21 cellular contexts compared by ENCODE assay signal in genomic region chr20:60113771-60114170, GRCh38.
"Had no signal": no experiment of that assay in that cellular context is flagged by ENCODE, and none has a peak within 500 bp of the region (broad histone marks: within the 10 kb centered on the region; RNA-seq: fewer than 3 reads in every experiment).

No MANE protein-coding gene starts in this region.

- H3K27me3 ChIP-seq: suprapubic skin had no signal

- DNase-seq: activated CD4-positive, alpha-beta memory T cell treated with anti-CD3 and anti-CD28 coated beads, Interleukin-2, amount 10 ng/mL, durations not matched to agents 7 days and 5 days; activated CD4-positive, alpha-beta T cell treated with anti-CD3 and anti-CD28 coated beads for 48 hours; activated CD4-positive, CD25-positive, alpha-beta regulatory T cell; activated naive CD4-positive, alpha-beta T cell treated with Interleukin-2 at 50 U/mL for 16 hours; activated naive CD8-positive, alpha-beta T cell treated with anti-CD3 and anti-CD28 coated beads, Interleukin-2, amount 10 ng/mL, durations not matched to agents 7 days and 5 days; activated T-cell treated with anti-CD3 and anti-CD28 coated beads, Interleukin-2, amount 50 U/mL, for 24 hours; body of pancreas; erythroblast; foreskin melanocyte; glutamatergic neuron; hypothalamus; islet precursor cell; mammary epithelial cell; midbrain; nephron progenitor cell; occipital lobe; posterior cingulate gyrus; stimulated activated CD4-positive, alpha-beta T cell treated with anti-CD3 and anti-CD28 coated beads, Interleukin-2, amount 100 ng/mL, for 24 hours; stimulated activated naive CD8-positive, alpha-beta T cell treated with anti-CD3 and anti-CD28 coated beads, Interleukin-15, Interleukin-2, amounts not matched to agents 100 U/mL and 50 U/mL, for 24 hours; transverse colon had no signal

- H3K27ac ChIP-seq: body of pancreas, suprapubic skin, transverse colon had no signal

- H3K4me3 ChIP-seq: body of pancreas, suprapubic skin, transverse colon had no signal

- H3K4me1 ChIP-seq: body of pancreas, suprapubic skin, transverse colon had no signal

- ATAC-seq: body of pancreas had no signal

- H3K36me3 ChIP-seq: suprapubic skin, transverse colon had no signal

- H3K9me3 ChIP-seq: body of pancreas, suprapubic skin, transverse colon had no signal
